In genomic region chr13:99960663-99961440, GRCh38 we compare ENCODE assay signal across 21 cellular contexts. TPM values are rescaled to one million over a fixed set of nuclear protein-coding genes. Genes with fewer than 3 reads are reported as not detected.
DNase-seq lines count a peak whose midpoint lies in the region; ATAC-seq and TF ChIP-seq lines count a peak whose summit lies in the region.
"Had no signal": no experiment of that assay in that cellular context is flagged by ENCODE, and none has a peak within 500 bp of the region (broad histone marks: within the 10 kb centered on the region; RNA-seq: fewer than 3 reads in every experiment).

No MANE protein-coding gene starts in this region.

- intact Hi-C loops in posterior vena cava (cut with DNase I) = no loop called here

- H3K4me3 Mint-ChIP-seq in endothelial cell (ENCODE audit: unreplicated experiment) = no peak overlapping the region
- H3K4me3 Mint-ChIP-seq in T-helper 2 cell treated with Interferon-gamma antibody and Interleukin-4, amounts not matched to agents 5 μg/mL and 100 μg/mL, for 36 hours = no peak overlapping the region
- H3K4me3 Mint-ChIP-seq: activated CD4-positive, alpha-beta memory T cell treated with anti-CD3 and anti-CD28 coated beads, Interleukin-2, amount 10 ng/mL, durations not matched to agents 7 days and 5 days; activated T-helper 1 cell treated with anti-CD3 and anti-CD28 coated beads, Interleukin-12 subunit alpha, Interleukin-12 subunit beta, Interleukin-2, Interleukin-4 antibody, amounts not matched to agents 30 ng/mL and 10 ng/mL and 1 ng/mL, durations not matched to agents 14 hours and 24 hours and 36 hours had no signal

- H3K9me3 Mint-ChIP-seq in endothelial cell (ENCODE audit: unreplicated experiment) = no peaks in the 10 kb centered on the region
- no peaks in the 10 kb centered on the region for H3K9me3 Mint-ChIP-seq in T-helper 2 cell treated with Interferon-gamma antibody and Interleukin-4, amounts not matched to agents 5 μg/mL and 100 μg/mL, for 36 hours
- H3K9me3 Mint-ChIP-seq: activated CD4-positive, alpha-beta memory T cell treated with anti-CD3 and anti-CD28 coated beads, Interleukin-2, amount 10 ng/mL, durations not matched to agents 7 days and 5 days; activated T-helper 1 cell treated with anti-CD3 and anti-CD28 coated beads, Interleukin-12 subunit alpha, Interleukin-12 subunit beta, Interleukin-2, Interleukin-4 antibody, amounts not matched to agents 30 ng/mL and 10 ng/mL and 1 ng/mL, durations not matched to agents 14 hours and 24 hours and 36 hours had no signal

- WGBS in tibial nerve, 2 donors = 10 to 17% methylated on average over 13 of the region's 13 CpGs

- TF ChIP-seq CTCF in endothelial cell (IDR thresholded peaks at IDR 0.05; ENCODE audit: unreplicated experiment) (no peak), tibial nerve (IDR thresholded peaks at IDR 0.05) (no peak)

- H3K9me3 ChIP-seq in tibial nerve = no peaks in the 10 kb centered on the region
- H3K9me3 ChIP-seq: adrenal gland, thyroid gland had no signal

- no peaks in the 10 kb centered on the region for H3K36me3 Mint-ChIP-seq in endothelial cell (ENCODE audit: low read depth, unreplicated experiment)
- H3K36me3 Mint-ChIP-seq in T-helper 2 cell treated with Interferon-gamma antibody and Interleukin-4, amounts not matched to agents 5 μg/mL and 100 μg/mL, for 36 hours (ENCODE audit: low read depth) = no peaks in the 10 kb centered on the region
- H3K36me3 Mint-ChIP-seq: CD4-positive, CD25-positive, alpha-beta regulatory T cell; immature natural killer cell had no signal

- H3K36me3 ChIP-seq in tibial nerve = no peaks in the 10 kb centered on the region
- H3K36me3 ChIP-seq: adrenal gland, thyroid gland had no signal

- H3K4me3 ChIP-seq in tibial nerve = no peak overlapping the region
- H3K4me3 ChIP-seq: thyroid gland had no signal

- no peak for TF ChIP-seq EP300 in tibial nerve (IDR thresholded peaks at IDR 0.05)

- H3K4me1 ChIP-seq in tibial nerve = peaks cover 0 to 51% (median 23%) of the 10 kb centered on the region in 4 donors

- DNase-seq in NCI-H2227 (lab: John Stamatoyannopoulos, UW; ENCODE audit: unreplicated experiment) (peak; percentile 50), NCI-H2227 treated with DMSO at 0.1 percent for 48 hours (lab: John Stamatoyannopoulos, UW) (no peak), NCI-H69 (lab: John Stamatoyannopoulos, UW) (peak; percentile 97), endothelial cell (ENCODE audit: low spot score) (peak; percentile 23), posterior vena cava (ENCODE audit: low spot score) (peak; percentile 67), tibial nerve (ENCODE audit: low spot score in 2 of 2) (no peak)
- DNase-seq in T-helper 2 cell treated with Interferon-gamma antibody and Interleukin-4, amounts not matched to agents 5 μg/mL and 100 μg/mL, for 36 hours (ENCODE audit: low spot score) = no peak
- DNase-seq: activated CD4-positive, alpha-beta memory T cell treated with anti-CD3 and anti-CD28 coated beads, Interleukin-2, amount 10 ng/mL, durations not matched to agents 7 days and 5 days; adrenal gland; immature natural killer cell; NCI-H446 treated with DMSO at 0.1 percent for 48 hours; occipital lobe; stimulated activated CD4-positive, alpha-beta T cell treated with anti-CD3 and anti-CD28 coated beads, Interleukin-4, amount 100 ng/mL, for 4 hours; thyroid gland had no signal

- peaks cover 21% of the 10 kb centered on the region for H3K27me3 Mint-ChIP-seq in endothelial cell (ENCODE audit: unreplicated experiment)
- H3K27me3 Mint-ChIP-seq in T-helper 2 cell treated with Interferon-gamma antibody and Interleukin-4, amounts not matched to agents 5 μg/mL and 100 μg/mL, for 36 hours (ENCODE audit: low read depth) = peaks cover 75% of the 10 kb centered on the region

- no peak overlapping the region for H3K27ac Mint-ChIP-seq in endothelial cell (ENCODE audit: unreplicated experiment)
- no peak overlapping the region for H3K27ac Mint-ChIP-seq in T-helper 2 cell treated with Interferon-gamma antibody and Interleukin-4, amounts not matched to agents 5 μg/mL and 100 μg/mL, for 36 hours
- H3K27ac Mint-ChIP-seq: activated CD4-positive, alpha-beta memory T cell treated with anti-CD3 and anti-CD28 coated beads, Interleukin-2, amount 10 ng/mL, durations not matched to agents 7 days and 5 days; immature natural killer cell had no signal

- no peak for TF ChIP-seq POLR2A in tibial nerve (IDR thresholded peaks at IDR 0.05)

- peaks cover 31% of the 10 kb centered on the region for H3K4me1 Mint-ChIP-seq in endothelial cell (ENCODE audit: unreplicated experiment)
- no peaks in the 10 kb centered on the region for H3K4me1 Mint-ChIP-seq in T-helper 2 cell treated with Interferon-gamma antibody and Interleukin-4, amounts not matched to agents 5 μg/mL and 100 μg/mL, for 36 hours (ENCODE audit: low read depth)

- H3K27ac ChIP-seq in tibial nerve = no peak overlapping the region
- H3K27ac ChIP-seq: adrenal gland, thyroid gland had no signal

- H3K27me3 ChIP-seq in tibial nerve = peaks cover 25 to 100% of the 10 kb centered on the region in 2 donors

- no peak for ATAC-seq in HG02678 (IDR thresholded peaks at IDR 0.05; ENCODE audit: unreplicated experiment)
- ATAC-seq: HepG2, Panc1 had no signal

RNA-seq across cellular contexts. Expression of gene ZIC5, which starts 10.7 kb away (rescaled TPM):
- total RNA-seq in endothelial cell (ENCODE audit: unreplicated experiment) = 0.10 TPM
- total RNA-seq in posterior vena cava = not detected
- not detected for total RNA-seq in tibial nerve
- total RNA-seq: activated CD4-positive, alpha-beta memory T cell treated with anti-CD3 and anti-CD28 coated beads, Interleukin-2, amount 10 ng/mL, durations not matched to agents 7 days and 5 days; activated T-helper 1 cell treated with anti-CD3 and anti-CD28 coated beads, Interleukin-12 subunit alpha, Interleukin-12 subunit beta, Interleukin-2, Interleukin-4 antibody, amounts not matched to agents 30 ng/mL and 10 ng/mL and 1 ng/mL, durations not matched to agents 14 hours and 24 hours and 36 hours; CD4-positive, CD25-positive, alpha-beta regulatory T cell; mesenteric fat pad; skeletal muscle tissue; thyroid gland had no signal

RNA-seq across cellular contexts. Expression of gene ZIC2, which starts 20.7 kb away (rescaled TPM):
- 3.8 TPM for total RNA-seq in endothelial cell (ENCODE audit: unreplicated experiment)
- under 1 TPM in 1 of 2 donors, not detected in 1; 0.10 TPM for total RNA-seq in posterior vena cava
- total RNA-seq in tibial nerve = not detected
- total RNA-seq: CD4-positive, CD25-positive, alpha-beta regulatory T cell; HepG2; mesenteric fat pad; skeletal muscle tissue; thyroid gland had no signal

Comparison
In these comparisons a context has a peak if more than half of its experiments do, and no peak if none do; other contexts are left out.
1. DNase-seq: peak in NCI-H2227 (single experiment), NCI-H69 (single experiment), endothelial cell (single experiment) and posterior vena cava (single experiment); none in NCI-H2227 treated with DMSO at 0.1 percent for 48 hours (single experiment), tibial nerve (0 of 2) and T-helper 2 cell treated with Interferon-gamma antibody and Interleukin-4, amounts not matched to agents 5 μg/mL and 100 μg/mL, for 36 hours (single experiment).